13 cellular contexts compared by ENCODE assay signal in the genomic region with DNA sequence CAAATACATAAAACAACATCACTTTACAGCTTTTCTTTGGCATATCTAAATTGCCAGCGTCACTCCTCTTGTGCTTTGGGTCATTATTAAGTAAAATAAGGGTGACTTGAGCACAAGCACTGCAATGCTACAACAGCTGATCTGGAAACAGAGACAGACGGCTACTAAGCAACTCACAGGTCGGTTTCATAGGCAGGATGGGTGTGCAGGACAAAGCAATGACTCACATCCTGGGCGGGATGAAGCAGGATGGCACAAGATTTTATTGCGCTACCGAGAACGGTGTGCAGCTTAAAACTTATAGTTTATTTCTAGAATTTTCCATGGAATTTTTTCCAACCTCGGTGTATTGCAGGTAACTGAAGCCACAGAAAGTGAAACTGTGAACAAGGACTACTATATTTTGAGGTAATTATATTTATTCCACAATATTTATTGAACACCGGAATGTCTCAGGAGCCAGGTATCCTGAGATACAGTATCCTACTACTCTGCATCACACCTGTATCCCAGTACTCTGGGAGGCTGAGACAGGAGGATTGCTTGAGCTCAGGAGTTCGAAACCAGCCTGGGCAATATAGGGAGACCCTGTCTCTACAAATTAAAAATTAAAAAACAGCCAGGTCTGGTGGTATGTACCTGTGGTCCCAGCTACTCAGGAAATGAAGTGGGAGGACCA.
A peak's percentile ranks its signal among the peaks of the same experiment; 100 is the strongest.
DNase-seq lines count a peak whose midpoint lies in the region; ATAC-seq, FAIRE-seq and TF ChIP-seq lines count a peak whose summit lies in the region.
"Had no signal": no experiment of that assay in that cellular context is flagged by ENCODE, and none has a peak within 500 bp of the region (broad histone marks: within the 10 kb centered on the region; RNA-seq: fewer than 3 reads in every experiment).

No MANE protein-coding gene starts in this region.

- peaks cover 3 to 15% of the 10 kb centered on the region in 2 experiments; a peak in 3 of 4 replicates for H3K79me1 ChIP-seq in IMR-90 (ENCODE audit: low read depth in 1 of 2, low read length in 2 of 2)

- H3K23ac ChIP-seq in IMR-90 (ENCODE audit: low read depth, low read length) = no peak overlapping the region

- no peak overlapping the region for H2BK5ac ChIP-seq in IMR-90 (ENCODE audit: low read depth, low read length, poor library complexity, severe bottlenecking)

- H3K27ac ChIP-seq in IMR-90 (ENCODE audit: insufficient read depth, low read length) (no peak overlapping the region), small intestine (ENCODE audit: low read depth in 1 of 2, low read length in 1 of 2) (no peak overlapping the region)
- H3K27ac ChIP-seq: testis had no signal

- intact Hi-C loops in IMR-90 (cut with micrococcal nuclease) = no loop called here
- intact Hi-C loops in left ventricle myocardium superior (cut with micrococcal nuclease) = no loop called here

- H3K4me1 ChIP-seq in IMR-90 (ENCODE audit: control insufficient read depth, insufficient read depth, low read length) = no peaks in the 10 kb centered on the region; the same call in 1 of the 2 replicates
- no peaks in the 10 kb centered on the region for H3K4me1 ChIP-seq in small intestine (ENCODE audit: control insufficient read depth in 2 of 2, insufficient read depth in 1 of 2, low read depth in 1 of 2, low read length in 1 of 2)
- H3K4me1 ChIP-seq: testis had no signal

- H3K36me3 ChIP-seq in IMR-90 (ENCODE audit: control insufficient read depth, insufficient read depth, low read length) (no peaks in the 10 kb centered on the region; the same call in 1 of the 2 replicates), small intestine (ENCODE audit: control insufficient read depth in 2 of 2, insufficient read depth in 2 of 2, low read length in 2 of 2) (no peaks in the 10 kb centered on the region)

- FAIRE-seq in small intestine (lab: Jason Lieb, UNC) = no peak

- TF ChIP-seq CTCF in IMR-90 (conservative IDR thresholded peaks at IDR 0.05; ENCODE audit: low read depth, low read length) = no peak

- H4K8ac ChIP-seq in IMR-90 (ENCODE audit: low read depth in 2 of 2, low read length in 2 of 2) = no peak overlapping the region

- H3K56ac ChIP-seq in IMR-90 (ENCODE audit: extremely low read depth, insufficient read depth, low read length) = no peak overlapping the region

- in situ Hi-C loops in IMR-90 (cut with MboI; ENCODE audit: low sequenced_read_pairs) = no loop called here

- H2BK120ac ChIP-seq in IMR-90 (ENCODE audit: low read depth, low read length) = no peak overlapping the region

- H3K4me3 ChIP-seq in IMR-90 (ENCODE audit: insufficient read depth, low read depth, low read length) (no peak overlapping the region), small intestine (ENCODE audit: low read depth in 1 of 2, low read length in 2 of 2) (no peak overlapping the region)
- H3K4me3 ChIP-seq: testis had no signal

- H3K9me1 ChIP-seq in IMR-90 (ENCODE audit: insufficient read depth, low read length) = peaks cover 2% of the 10 kb centered on the region; the same call in 1 of the 2 replicates

- H3K4ac ChIP-seq in IMR-90 (ENCODE audit: low read depth, low read length) = no peak overlapping the region

- CTCF ChIA-PET in IMR-90 (lab: Yijun Ruan, JAX) = interaction anchor here (1.1 to 1.6 kb wide), 2 partner anchors 102 to 218 kb away, joined by 4 read pairs; no protein-coding TSS in a partner anchor

- POLR2A ChIA-PET in IMR-90 (lab: Charles Lee; ENCODE audit: unreplicated experiment) = no interaction called here

- dilution Hi-C loops in IMR-90 (cut with HindIII; ENCODE audit: low sequenced_read_pairs, unreplicated experiment) = no loop called here

- H4K91ac ChIP-seq in IMR-90 (ENCODE audit: insufficient read depth, low read depth, low read length) = no peak overlapping the region

- TF ChIP-seq RAD21 in IMR-90 (IDR thresholded peaks at IDR 0.05; ENCODE audit: low read length) = no peak

- no peak overlapping the region for H3K4me2 ChIP-seq in IMR-90 (ENCODE audit: low read depth, low read length)

- DNase-seq in IMR-90 (peak; percentile 20), SW480 (ENCODE audit: low spot score) (peak; percentile 66), left ventricle myocardium superior (no peak), small intestine (peak; percentile 5), cerebellar cortex (ENCODE audit: low spot score) (no peak)
- DNase-seq: activated CD8-positive, alpha-beta memory T cell treated with anti-CD3 and anti-CD28 coated beads for 24 hours; GDM1; glutamatergic neuron; natural killer cell; stimulated activated CD4-positive, alpha-beta T cell treated with anti-CD3 and anti-CD28 coated beads, Interleukin-4, amount 100 ng/mL, for 4 hours; testis had no signal

- no peak overlapping the region for H4K5ac ChIP-seq in IMR-90 (ENCODE audit: low read depth, low read length)

- no peak overlapping the region for H3K14ac ChIP-seq in IMR-90 (replicated peaks; ENCODE audit: low read depth, low read length)

- 76% methylated on average over 2 of the region's 10 CpGs; no CpG with 5 or more reads in 1 of the 2 experiments for WGBS in IMR-90 (ENCODE audit: extremely low coverage in 2 of 2, insufficient read length in 1 of 2), 2 experiments
- WGBS in small intestine, 3 donors = 87 to 90% (median 89%) methylated on average over 10 of the region's 10 CpGs

- H3K9me3 ChIP-seq in IMR-90 (ENCODE audit: control insufficient read depth, insufficient read depth, low read length) = no peaks in the 10 kb centered on the region
- no peaks in the 10 kb centered on the region for H3K9me3 ChIP-seq in small intestine (ENCODE audit: control insufficient read depth, low read depth)
- H3K9me3 ChIP-seq: testis had no signal

- ATAC-seq in IMR-90 (ENCODE audit: low read depth) = no peak
- ATAC-seq in left ventricle myocardium superior = peak; percentile 57
- ATAC-seq in HG03342 (IDR thresholded peaks at IDR 0.05; ENCODE audit: unreplicated experiment) = no peak
- no peak for ATAC-seq in GM19023 (IDR thresholded peaks at IDR 0.05; ENCODE audit: unreplicated experiment)
- ATAC-seq: natural killer cell had no signal

- no peak overlapping the region for H3K9ac ChIP-seq in IMR-90 (ENCODE audit: low read depth, low read length)

- no peaks in the 10 kb centered on the region for H3K27me3 ChIP-seq in IMR-90 (ENCODE audit: control insufficient read depth, insufficient read depth, low read length)
- H3K27me3 ChIP-seq in small intestine (ENCODE audit: control insufficient read depth in 2 of 2, insufficient read depth in 2 of 2, low read length in 2 of 2) = no peaks in the 10 kb centered on the region
- H3K27me3 ChIP-seq: testis had no signal

- H2AK5ac ChIP-seq in IMR-90 (ENCODE audit: low read depth, low read length) = no peak overlapping the region

- TF ChIP-seq POLR2A in IMR-90 (IDR thresholded peaks at IDR 0.05; ENCODE audit: low read depth, low read length) = no peak

- H3K18ac ChIP-seq in IMR-90 (ENCODE audit: low read depth, low read length) = no peak overlapping the region

- BruUV-seq in IMR-90 (replicated peaks; lab: Mats Ljungman, UMichigan) = no TSS peak

- H2BK20ac ChIP-seq in IMR-90 (ENCODE audit: low read depth, low read length) = no peak overlapping the region

- no peak overlapping the region for H2AFZ ChIP-seq in IMR-90 (replicated peaks; ENCODE audit: low read length, poor library complexity)

- no peak overlapping the region for H2AK9ac ChIP-seq in IMR-90 (replicated peaks; ENCODE audit: low read depth, low read length, poor library complexity)

- H4K20me1 ChIP-seq in IMR-90 (ENCODE audit: insufficient read depth, low read length) = no peaks in the 10 kb centered on the region

- no peak overlapping the region for H2BK15ac ChIP-seq in IMR-90 (ENCODE audit: low read depth, low read length)

TF ChIP-seq in IMR-90, 13 proteins besides CTCF, POLR2A, EP300 and RAD21:
- TF ChIP-seq BHLHE40 (IDR thresholded peaks at IDR 0.05; ENCODE audit: low read depth, low read length) = no peak

Comparison
In these comparisons a context has a peak if more than half of its experiments do, and no peak if none do; other contexts are left out.
1. DNase-seq: peak in IMR-90 (single experiment), SW480 (single experiment) and small intestine (single experiment); none in left ventricle myocardium superior (single experiment) and cerebellar cortex (single experiment).